15 cellular contexts compared by ENCODE assay signal in genomic region chr1:161350666-161351065, GRCh38. TPM values are rescaled to one million over a fixed set of nuclear protein-coding genes. Genes with fewer than 3 reads are reported as not detected.
DNase-seq lines count a peak whose midpoint lies in the region; ATAC-seq and TF ChIP-seq lines count a peak whose summit lies in the region.
"Had no signal": no experiment of that assay in that cellular context is flagged by ENCODE, and none has a peak within 500 bp of the region (broad histone marks: within the 10 kb centered on the region; RNA-seq: fewer than 3 reads in every experiment).

No MANE protein-coding gene starts in this region.

- no peaks in the 10 kb centered on the region for H4K20me1 ChIP-seq in BLaER1 treated with 17β-estradiol and CSF1 and Interleukin-3, amounts not matched to agents 10 nM and 100 nM
- peaks cover 11% of the 10 kb centered on the region for H4K20me1 ChIP-seq in smooth muscle cell (ENCODE audit: low read depth)

- no peak for ATAC-seq in activated naive CD4-positive, alpha-beta T cell treated with anti-CD3 and anti-CD28 coated beads, Interleukin-2, amount 50 U/mL, for 72 hours

- no peaks in the 10 kb centered on the region for H3K9me3 Mint-ChIP-seq in activated naive CD4-positive, alpha-beta T cell treated with anti-CD3 and anti-CD28 coated beads, Interleukin-2, amount 50 U/mL, for 72 hours

- H3K27ac ChIP-seq in BLaER1 treated with 17β-estradiol and CSF1 and Interleukin-3, amounts not matched to agents 10 nM and 100 nM, result peak overlapping the region; percentile 21 to 75 (median 56); a peak in 21 of 22 replicates
- H3K27ac ChIP-seq in smooth muscle cell (ENCODE audit: low read depth), result no peak overlapping the region

- no peaks in the 10 kb centered on the region for H3F3A ChIP-seq in smooth muscle cell (ENCODE audit: low read depth)

- H3K9ac ChIP-seq in BLaER1 treated with 17β-estradiol and CSF1 and Interleukin-3, amounts not matched to agents 10 nM and 100 nM, result peak overlapping the region in 4 of 11 experiments; percentile 19 to 38 (median 26); a peak in 2 of 22 replicates
- H3K9ac ChIP-seq in adipocyte (ENCODE audit: low read length), result no peak overlapping the region
- H3K9ac ChIP-seq in smooth muscle cell (ENCODE audit: low read depth), result no peak overlapping the region

- 93% methylated on average over 1 of the region's 1 CpG for WGBS in smooth muscle cell (ENCODE audit: low lambda C conversion rate)

- peaks cover 0 to 6% of the 10 kb centered on the region in 2 donors for H3K36me3 Mint-ChIP-seq in activated naive CD4-positive, alpha-beta T cell treated with anti-CD3 and anti-CD28 coated beads, Interleukin-2, amount 50 U/mL, for 72 hours

- no peak overlapping the region for H2AFZ ChIP-seq in smooth muscle cell (ENCODE audit: low read depth)

- peak; percentile 45 to 55 for DNase-seq in AML-193 (lab: John Stamatoyannopoulos, UW)
- DNase-seq in MV-4-11 (lab: John Stamatoyannopoulos, UW), result peak; percentile 82
- peak; percentile 3 for DNase-seq in adipocyte (ENCODE audit: low read depth)
- DNase-seq in smooth muscle cell (lab: John Stamatoyannopoulos, UW; ENCODE audit: unreplicated experiment), result no peak
- no peak for DNase-seq in iPS-NIHi11 (ENCODE audit: low spot score)
- DNase-seq in activated naive CD4-positive, alpha-beta T cell treated with anti-CD3 and anti-CD28 coated beads, Interleukin-2, amount 50 U/mL, for 72 hours (ENCODE audit: low spot score in 2 of 2), result no peak
- DNase-seq: BE2C, DMS153, HCEC 1CT, NCI-H1092, NCI-H2107, NCI-H226, NCI-H526 treated with DMSO at 0.1 percent for 48 hours, SHP77 had no signal

- H3K36me3 ChIP-seq in BLaER1 treated with 17β-estradiol and CSF1 and Interleukin-3, amounts not matched to agents 10 nM and 100 nM, result peaks cover 12 to 55% (median 29%) of the 10 kb centered on the region in 11 experiments
- peaks cover 31% of the 10 kb centered on the region for H3K36me3 ChIP-seq in adipocyte (ENCODE audit: control insufficient read depth, insufficient read depth, low read length, severe bottlenecking)
- no peaks in the 10 kb centered on the region for H3K36me3 ChIP-seq in smooth muscle cell (ENCODE audit: low read depth)

- peak overlapping the region; percentile 62 to 74 (median 70) for H3K4me2 ChIP-seq in BLaER1 treated with 17β-estradiol and CSF1 and Interleukin-3, amounts not matched to agents 10 nM and 100 nM
- H3K4me2 ChIP-seq in smooth muscle cell, result no peak overlapping the region

- no peaks in the 10 kb centered on the region for H3K79me2 ChIP-seq in smooth muscle cell (ENCODE audit: low read depth)

- no peak overlapping the region for H3K4me3 ChIP-seq in BLaER1 treated with 17β-estradiol and CSF1 and Interleukin-3, amounts not matched to agents 10 nM and 100 nM
- H3K4me3 ChIP-seq in adipocyte (ENCODE audit: low read length), result no peak overlapping the region
- no peak overlapping the region for H3K4me3 ChIP-seq in smooth muscle cell

- TF ChIP-seq CTCF in smooth muscle cell (IDR thresholded peaks at IDR 0.05; ENCODE audit: borderline replicate concordance, insufficient read depth, poor library complexity, severe bottlenecking), result no peak

- H3K4me1 ChIP-seq in BLaER1 treated with 17β-estradiol and CSF1 and Interleukin-3, amounts not matched to agents 10 nM and 100 nM, result peaks cover 25 to 40% (median 33%) of the 10 kb centered on the region in 10 experiments
- H3K4me1 ChIP-seq in adipocyte (ENCODE audit: control insufficient read depth, insufficient read depth, low read length) (no peaks in the 10 kb centered on the region), smooth muscle cell (ENCODE audit: low read depth) (no peaks in the 10 kb centered on the region)

- no peaks in the 10 kb centered on the region for H3K9me3 ChIP-seq in BLaER1 treated with 17β-estradiol and CSF1 and Interleukin-3, amounts not matched to agents 10 nM and 100 nM (replicated peaks in 1 of 11)
- no peaks in the 10 kb centered on the region for H3K9me3 ChIP-seq in adipocyte (ENCODE audit: control insufficient read depth, low read length)
- H3K9me3 ChIP-seq in smooth muscle cell (replicated peaks; ENCODE audit: low read depth), result no peaks in the 10 kb centered on the region
- H3K9me3 ChIP-seq: BE2C had no signal

- H3K27me3 ChIP-seq in BLaER1 treated with 17β-estradiol and CSF1 and Interleukin-3, amounts not matched to agents 10 nM and 100 nM, result no peaks in the 10 kb centered on the region
- H3K27me3 ChIP-seq in adipocyte (replicated peaks; ENCODE audit: control insufficient read depth, insufficient read depth, low read length) (no peaks in the 10 kb centered on the region), smooth muscle cell (ENCODE audit: low read depth) (no peaks in the 10 kb centered on the region)
- H3K27me3 ChIP-seq: BE2C had no signal

- H3K27ac Mint-ChIP-seq in activated naive CD4-positive, alpha-beta T cell treated with anti-CD3 and anti-CD28 coated beads, Interleukin-2, amount 50 U/mL, for 72 hours, result no peak overlapping the region

RNA-seq across cellular contexts. Expression of gene CFAP126, which starts 17.0 kb away (rescaled TPM):
- not detected in 2 replicates for total RNA-seq in smooth muscle cell
- not detected in 2 replicates for polyA plus RNA-seq in smooth muscle cell
- total RNA-seq in activated naive CD4-positive, alpha-beta T cell treated with anti-CD3 and anti-CD28 coated beads, Interleukin-2, amount 50 U/mL, for 72 hours, result not detected

RNA-seq across cellular contexts. Expression of gene SDHC, which starts 36.5 kb away (rescaled TPM):
- total RNA-seq in smooth muscle cell, result 153 and 179 TPM in 2 replicates
- 333 and 342 TPM in 2 replicates for polyA plus RNA-seq in smooth muscle cell
- total RNA-seq in activated naive CD4-positive, alpha-beta T cell treated with anti-CD3 and anti-CD28 coated beads, Interleukin-2, amount 50 U/mL, for 72 hours, result 100 to 1,000 TPM; 179 to 207 TPM

RNA-seq across cellular contexts. Expression of gene MPZ, which starts 40.9 kb away (rescaled TPM):
- total RNA-seq in smooth muscle cell, result not detected in 2 replicates
- polyA plus RNA-seq in smooth muscle cell, result 0.22 TPM in 1 of 2 replicates, not detected in the other
- 1 to 10 TPM; 6.4 to 7.1 TPM for total RNA-seq in activated naive CD4-positive, alpha-beta T cell treated with anti-CD3 and anti-CD28 coated beads, Interleukin-2, amount 50 U/mL, for 72 hours

Comparison
In these comparisons a context has a peak if more than half of its experiments do, and no peak if none do; other contexts are left out.
1. DNase-seq: peak in AML-193 (2 of 2), MV-4-11 (single experiment) and adipocyte (single experiment); none in smooth muscle cell (single experiment), iPS-NIHi11 (single experiment) and activated naive CD4-positive, alpha-beta T cell treated with anti-CD3 and anti-CD28 coated beads, Interleukin-2, amount 50 U/mL, for 72 hours (0 of 2).